In the genomic region with DNA sequence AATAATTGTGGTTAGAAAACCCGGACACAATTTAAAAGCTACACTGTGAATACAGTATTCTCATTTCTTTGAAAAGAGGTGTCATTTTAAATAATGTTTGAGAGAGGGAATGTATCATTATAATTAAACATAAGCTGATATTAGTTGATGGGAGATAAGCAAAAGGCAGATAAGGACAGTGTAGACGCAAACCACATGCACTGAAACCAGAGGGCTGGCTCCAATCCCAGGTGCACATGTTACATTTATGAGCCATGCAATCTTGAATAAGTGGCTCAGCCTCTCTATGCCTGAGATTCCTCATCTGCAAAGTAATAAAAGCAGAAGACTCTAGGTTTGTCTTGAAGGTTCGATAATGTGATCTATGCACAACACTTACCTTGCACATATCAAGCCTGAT, we compare ENCODE assay signal across 19 cellular contexts.
DNase-seq lines count a peak whose midpoint lies in the region; ATAC-seq, FAIRE-seq and TF ChIP-seq lines count a peak whose summit lies in the region.
"Had no signal": no experiment of that assay in that cellular context is flagged by ENCODE, and none has a peak within 500 bp of the region (broad histone marks: within the 10 kb centered on the region; RNA-seq: fewer than 3 reads in every experiment).

No MANE protein-coding gene starts in this region.

- no peak overlapping the region for H3K9ac ChIP-seq in fibroblast of lung (ENCODE audit: insufficient read depth, low read length)

- no peak overlapping the region for H2AFZ ChIP-seq in fibroblast of lung (ENCODE audit: low read length)

- H3K36me3 ChIP-seq in fibroblast of lung (ENCODE audit: control insufficient read depth, insufficient read depth, low read length) (no peaks in the 10 kb centered on the region), mucosa of descending colon (ENCODE audit: low read depth) (no peaks in the 10 kb centered on the region)
- H3K36me3 ChIP-seq: BE2C had no signal

- H3K4me1 ChIP-seq in fibroblast of lung (ENCODE audit: control insufficient read depth, extremely low read depth, insufficient read depth, low read length): no peaks in the 10 kb centered on the region
- H3K4me1 ChIP-seq in mucosa of descending colon (ENCODE audit: low read depth): no peaks in the 10 kb centered on the region
- H3K4me1 ChIP-seq: BE2C, Caco-2 had no signal

- DNase-seq in H54 (ENCODE audit: insufficient read length, low spot score) (no peak), fibroblast of lung (ENCODE audit: low read depth in 2 of 2) (peak; percentile 6 to 52), mucosa of descending colon (no peak), left cardiac atrium (no peak), NCI-H2196 treated with DMSO at 0.1 percent for 48 hours (lab: John Stamatoyannopoulos, UW; ENCODE audit: unreplicated experiment) (no peak), dedifferentiated amniotic fluid mesenchymal stem cell (ENCODE audit: extremely low spot score) (no peak)
- DNase-seq: BE2C; Caco-2; CD4-positive, alpha-beta T cell; GDM1; H7 had no signal

- H3K79me2 ChIP-seq in fibroblast of lung (ENCODE audit: control insufficient read depth, insufficient read depth, low read length): no peaks in the 10 kb centered on the region

- peak; percentile 79 for FAIRE-seq in H54 (lab: Jason Lieb, UNC)
- FAIRE-seq: D721Med, GM12892, GM18507, HTR-8/SVneo had no signal

- no peak overlapping the region for H3K27ac ChIP-seq in fibroblast of lung (ENCODE audit: insufficient read depth, low read length)
- H3K27ac ChIP-seq: C4-2B had no signal

- TF ChIP-seq CTCF in fibroblast of lung (conservative IDR thresholded peaks at IDR 0.05 in 1 of 2, IDR thresholded peaks at IDR 0.05 in 1 of 2; ENCODE audit: low read depth in 1 of 2, low read length in 2 of 2) (no peak), mucosa of descending colon (IDR thresholded peaks at IDR 0.05) (no peak)

- H3K27me3 ChIP-seq in fibroblast of lung (ENCODE audit: control insufficient read depth, insufficient read depth, low read length): no peaks in the 10 kb centered on the region
- H3K27me3 ChIP-seq: BE2C had no signal

- H3K9me3 ChIP-seq in fibroblast of lung (ENCODE audit: control insufficient read depth, insufficient read depth, low read depth, low read length): no peaks in the 10 kb centered on the region
- H3K9me3 ChIP-seq in mucosa of descending colon: no peaks in the 10 kb centered on the region
- H3K9me3 ChIP-seq: BE2C, Caco-2 had no signal

- intact Hi-C loops in mucosa of descending colon (cut with DNase I, micrococcal nuclease) (no loop called here), left cardiac atrium (cut with DNase I) (no loop called here)

- H4K20me1 ChIP-seq in fibroblast of lung (ENCODE audit: control insufficient read depth, extremely low read depth, insufficient read depth, low read length): no peaks in the 10 kb centered on the region

- no peak overlapping the region for H3K4me3 ChIP-seq in fibroblast of lung (replicated peaks in 1 of 4; ENCODE audit: control extremely low read depth in 1 of 4, insufficient read depth in 1 of 4, low read depth in 3 of 4, low read length in 4 of 4)
- no peak overlapping the region for H3K4me3 ChIP-seq in mucosa of descending colon
- H3K4me3 ChIP-seq: GM23338 had no signal

- H3K4me2 ChIP-seq in fibroblast of lung (ENCODE audit: extremely low read depth, insufficient read depth, low read length): no peak overlapping the region
- H3K4me2 ChIP-seq: GM23338 had no signal

- ATAC-seq in SK-N-SH treated with all-trans-retinoic acid at 6 μM for 48 hours (no peak), mucosa of descending colon (peak; percentile 26), left cardiac atrium (no peak)
- ATAC-seq: GM23338, HCT116 had no signal

- no peak for TF ChIP-seq POLR2A in H54 (IDR thresholded peaks at IDR 0.05; ENCODE audit: low read depth, low read length)

TF ChIP-seq in SK-N-SH treated with all-trans-retinoic acid at 6 μM for 48 hours, 23 proteins besides CTCF, POLR2A, EP300 and RAD21:
- TF ChIP-seq ISL1 (CRISPR knock-in tag; IDR thresholded peaks at IDR 0.05): no peak
- peak; percentile 40; the same call in 1 of the 2 replicates for TF ChIP-seq TCF4 (CRISPR knock-in tag; IDR thresholded peaks at IDR 0.05; ENCODE audit: borderline replicate concordance)
TF ChIP-seq in SK-N-SH treated with all-trans-retinoic acid at 6 μM for 48 hours: peak in this region for 1.

Comparison
In these comparisons a context has a peak if more than half of its experiments do, and no peak if none do; other contexts are left out.
1. DNase-seq: peak in fibroblast of lung (2 of 2); none in H54 (single experiment), mucosa of descending colon (0 of 3), left cardiac atrium (single experiment), NCI-H2196 treated with DMSO at 0.1 percent for 48 hours (single experiment) and dedifferentiated amniotic fluid mesenchymal stem cell (single experiment).